ENCODE assay signal across 11 cellular contexts in the genomic region with DNA sequence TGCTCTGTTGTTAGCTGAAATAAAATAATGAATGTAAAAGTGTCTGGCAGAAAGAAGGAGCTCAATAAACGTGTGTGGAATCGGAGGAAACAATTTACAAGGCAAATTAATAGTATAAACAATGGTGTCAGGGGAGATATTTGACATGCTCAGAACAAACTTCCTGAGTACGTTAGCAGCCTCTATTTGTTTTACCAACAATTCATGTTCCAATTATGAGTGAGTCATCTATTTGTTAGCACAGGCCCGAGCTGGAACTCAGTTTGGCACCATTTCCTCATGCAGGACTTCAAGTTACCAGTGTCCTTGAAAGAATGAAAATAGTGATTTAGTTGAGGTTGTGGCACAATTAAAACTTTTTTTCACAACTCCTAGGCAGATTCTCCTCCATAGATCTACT. TPM values are rescaled to one million over a fixed set of nuclear protein-coding genes. Genes with fewer than 3 reads are reported as not detected.
DNase-seq lines count a peak whose midpoint lies in the region; ATAC-seq, FAIRE-seq and TF ChIP-seq lines count a peak whose summit lies in the region.
"Had no signal": no experiment of that assay in that cellular context is flagged by ENCODE, and none has a peak within 500 bp of the region (broad histone marks: within the 10 kb centered on the region; RNA-seq: fewer than 3 reads in every experiment).

No MANE protein-coding gene starts in this region.

- H3K36me3 ChIP-seq in heart left ventricle = no peaks in the 10 kb centered on the region

- no peak overlapping the region for H3K4me3 ChIP-seq in heart left ventricle
- H3K4me3 ChIP-seq: BLaER1 treated with 17β-estradiol and CSF1 and Interleukin-3, amounts not matched to agents 10 nM and 100 nM had no signal

- DNase-seq in heart left ventricle (peak in 1 of 5 donors; percentile 32), Right ventricle myocardium inferior (ENCODE audit: missing footprints) (no peak), amniotic epithelial cell (ENCODE audit: low read depth) (peak; percentile 77), urothelium cell line (ENCODE audit: low spot score) (peak; percentile 58), putamen (ENCODE audit: low spot score) (no peak), D721Med (ENCODE audit: insufficient read length, low spot score) (no peak)
- DNase-seq in activated naive CD4-positive, alpha-beta T cell treated with Interleukin-2 at 50 U/mL for 16 hours = no peak
- DNase-seq: stimulated activated CD4-positive, alpha-beta T cell treated with anti-CD3 and anti-CD28 coated beads, Interleukin-2, amount 100 ng/mL, for 24 hours had no signal

- no peak overlapping the region for H3K27ac ChIP-seq in heart left ventricle
- H3K27ac ChIP-seq: BLaER1 treated with 17β-estradiol and CSF1 and Interleukin-3, amounts not matched to agents 10 nM and 100 nM; KMS-11 had no signal

- no peaks in the 10 kb centered on the region for H3K9me3 ChIP-seq in heart left ventricle
- H3K9me3 ChIP-seq: BLaER1 treated with 17β-estradiol and CSF1 and Interleukin-3, amounts not matched to agents 10 nM and 100 nM had no signal

- no peak for TF ChIP-seq CTCF in heart left ventricle (IDR thresholded peaks at IDR 0.05)
- TF ChIP-seq CTCF in D721Med (IDR thresholded peaks at IDR 0.05; ENCODE audit: insufficient read depth, missing control alignments) = no peak

- TF ChIP-seq POLR2A in heart left ventricle (IDR thresholded peaks at IDR 0.05) = no peak

- WGBS in heart left ventricle, 4 donors = 31 to 40% (median 33%) methylated on average over 4 of the region's 4 CpGs

- ATAC-seq in heart left ventricle = peak in 3 of 4 donors; percentile 36 to 65 (median 42)
- no peak for ATAC-seq in Right ventricle myocardium inferior

- H3K27me3 ChIP-seq in heart left ventricle = peaks cover 0 to 22% (median 0%) of the 10 kb centered on the region in 9 donors
- H3K27me3 ChIP-seq: BLaER1 treated with 17β-estradiol and CSF1 and Interleukin-3, amounts not matched to agents 10 nM and 100 nM had no signal

- peak; percentile 97 for FAIRE-seq in islet of Langerhans (lab: Jason Lieb, UNC)
- FAIRE-seq in urothelium cell line (lab: Jason Lieb, UNC) = no peak
- no peak for FAIRE-seq in D721Med (lab: Jason Lieb, UNC)

- peaks cover 0 to 9% (median 0%) of the 10 kb centered on the region in 12 donors for H3K4me1 ChIP-seq in heart left ventricle

- intact Hi-C loops in heart left ventricle (cut with DNase I) (loop anchor here in 1 of 10 donors (10.0 kb wide), 1 partner anchor 49 kb away; no protein-coding TSS in a partner anchor), Right ventricle myocardium inferior (cut with DNase I) (no loop called here)

RNA-seq across cellular contexts. Expression of a gene that starts 9.1 kb away (rescaled TPM):
- total RNA-seq in heart left ventricle = 1 to 10 TPM in 1 of 9 donors, not detected in 8; 1.1 TPM
- polyA plus RNA-seq in heart left ventricle = not detected
- total RNA-seq in Right ventricle myocardium inferior = not detected

Comparison
In these comparisons a context has a peak if more than half of its experiments do, and no peak if none do; other contexts are left out.
1. DNase-seq: peak in amniotic epithelial cell (single experiment) and urothelium cell line (single experiment); none in Right ventricle myocardium inferior (single experiment), putamen (single experiment), activated naive CD4-positive, alpha-beta T cell treated with Interleukin-2 at 50 U/mL for 16 hours (single experiment) and D721Med (single experiment).